ENCODE assay signal across 22 cellular contexts in the genomic region with DNA sequence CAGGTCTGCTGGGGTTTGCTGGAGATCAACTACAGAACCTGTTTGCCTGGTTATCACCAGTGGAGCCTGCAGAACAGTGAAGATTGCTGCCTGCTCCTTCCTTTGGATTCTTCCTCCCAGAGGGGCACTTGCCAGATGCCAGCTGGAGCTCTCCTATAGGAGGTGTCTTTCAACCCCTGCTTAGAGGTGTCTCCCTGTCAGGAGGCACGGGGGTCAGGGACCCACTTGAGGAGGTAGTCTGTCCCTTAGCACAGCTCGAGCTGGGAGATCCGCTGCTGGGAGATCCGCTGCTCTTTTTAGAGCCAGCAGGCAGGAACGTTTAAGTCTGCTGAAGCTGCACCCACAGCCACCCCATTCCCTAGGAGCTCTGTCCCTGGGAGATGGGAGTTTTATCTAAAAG.
DNase-seq lines count a peak whose midpoint lies in the region; TF ChIP-seq lines count a peak whose summit lies in the region.
"Had no signal": no experiment of that assay in that cellular context is flagged by ENCODE, and none has a peak within 500 bp of the region (broad histone marks: within the 10 kb centered on the region; RNA-seq: fewer than 3 reads in every experiment).

No MANE protein-coding gene starts in this region.

- H3K14ac ChIP-seq in neuronal stem cell (ENCODE audit: low read length): no peak overlapping the region

- no peak overlapping the region for H3K23ac ChIP-seq in neuronal stem cell (ENCODE audit: low read depth, low read length, poor library complexity)

- no peak overlapping the region for H2BK12ac ChIP-seq in neuronal stem cell (ENCODE audit: low read length)

- H3K4ac ChIP-seq in neuronal stem cell (ENCODE audit: low read length): no peak overlapping the region

- no peaks in the 10 kb centered on the region for H3K4me1 ChIP-seq in neuronal stem cell (ENCODE audit: control insufficient read depth in 2 of 2, insufficient read depth in 1 of 2, low read depth in 1 of 2, low read length in 2 of 2)
- no peaks in the 10 kb centered on the region for H3K4me1 ChIP-seq in Peyer's patch
- H3K4me1 ChIP-seq: BE2C, BLaER1 had no signal

- no peak overlapping the region for H3K4me2 ChIP-seq in neuronal stem cell (ENCODE audit: insufficient read depth, low read length, poor library complexity, severe bottlenecking)
- H3K4me2 ChIP-seq: BLaER1 had no signal

- no peak overlapping the region for H3K18ac ChIP-seq in neuronal stem cell (ENCODE audit: low read length)

- no peak overlapping the region for H2BK5ac ChIP-seq in neuronal stem cell (ENCODE audit: low read length)

- H2BK120ac ChIP-seq in neuronal stem cell (ENCODE audit: low read depth, low read length): no peak overlapping the region

- H3K79me1 ChIP-seq in neuronal stem cell (ENCODE audit: low read depth, low read length): no peaks in the 10 kb centered on the region

- H3K9me3 ChIP-seq in neuronal stem cell (replicated peaks in 1 of 2; ENCODE audit: control insufficient read depth in 2 of 2, insufficient read depth in 1 of 2, low read depth in 1 of 2, low read length in 2 of 2) (no peaks in the 10 kb centered on the region), Peyer's patch (no peaks in the 10 kb centered on the region)
- H3K9me3 ChIP-seq: BE2C had no signal

- H2AFZ ChIP-seq in neuronal stem cell (ENCODE audit: low read length): peak overlapping the region; percentile 11

- DNase-seq in neuronal stem cell (ENCODE audit: low spot score) (no peak), hypothalamus (lab: John Stamatoyannopoulos, UW) (no peak), foreskin fibroblast (no peak), Peyer's patch (no peak)
- DNase-seq: 8988T; ACHN; BE2C; C1 segment of cervical spinal cord; CD4-positive, alpha-beta memory T cell; CD4-positive, CD25-positive, alpha-beta regulatory T cell; CD8-positive, alpha-beta memory T cell; COR-L47; DMS 273 treated with DMSO at 0.1 percent for 48 hours; DMS153; DMS53; DMS79; DND-41; EL; GDM1 had no signal

- H3K36me3 ChIP-seq in neuronal stem cell (replicated peaks in 1 of 2; ENCODE audit: control insufficient read depth in 2 of 2, insufficient read depth in 2 of 2, low read length in 2 of 2): no peaks in the 10 kb centered on the region
- H3K36me3 ChIP-seq in Peyer's patch: no peaks in the 10 kb centered on the region
- H3K36me3 ChIP-seq: BE2C, BLaER1 had no signal

- TF ChIP-seq POLR2A in Peyer's patch (IDR thresholded peaks at IDR 0.05): no peak

- H3K9ac ChIP-seq in neuronal stem cell (ENCODE audit: low read depth, low read length, poor library complexity): no peak overlapping the region
- H3K9ac ChIP-seq: BLaER1 had no signal

- TF ChIP-seq CTCF in VCaP (conservative IDR thresholded peaks at IDR 0.05) (no peak), foreskin fibroblast (IDR thresholded peaks at IDR 0.05; ENCODE audit: low read depth, low read length) (no peak), Peyer's patch (IDR thresholded peaks at IDR 0.05) (no peak)

- H4K91ac ChIP-seq in neuronal stem cell (ENCODE audit: low read depth, low read length, poor library complexity): no peak overlapping the region

- H3K4me3 ChIP-seq in neuronal stem cell (ENCODE audit: low read length in 2 of 2) (no peak overlapping the region), foreskin fibroblast (ENCODE audit: low read depth in 1 of 2, low read length in 2 of 2) (no peak overlapping the region), Peyer's patch (no peak overlapping the region)
- H3K4me3 ChIP-seq: BLaER1, GM12878 had no signal

- H2AK5ac ChIP-seq in neuronal stem cell (ENCODE audit: low read depth, low read length): no peak overlapping the region

- no peak overlapping the region for H4K8ac ChIP-seq in neuronal stem cell (ENCODE audit: low read depth, low read length)

- H2BK15ac ChIP-seq in neuronal stem cell (ENCODE audit: low read length): no peak overlapping the region

- H3K27me3 ChIP-seq in neuronal stem cell (ENCODE audit: control insufficient read depth in 3 of 3, insufficient read depth in 3 of 3, low read depth in 1 of 3, low read length in 3 of 3) (no peaks in the 10 kb centered on the region), Peyer's patch (no peaks in the 10 kb centered on the region)
- H3K27me3 ChIP-seq: BE2C, BLaER1 had no signal

- H3K27ac ChIP-seq in VCaP (peak overlapping the region; percentile 19; the same call in 1 of the 2 replicates), neuronal stem cell (replicated peaks; ENCODE audit: low read length) (no peak overlapping the region), Peyer's patch (no peak overlapping the region)
- H3K27ac ChIP-seq: BLaER1 had no signal

- no CpG with 5 or more reads among the region's 5 CpGs for WGBS in neuronal stem cell (ENCODE audit: extremely low coverage in 2 of 2, insufficient read length in 2 of 2, insufficient replicate concordance in 1 of 2), 2 donors
